ENCODE assay signal across 12 cellular contexts in the genomic region with DNA sequence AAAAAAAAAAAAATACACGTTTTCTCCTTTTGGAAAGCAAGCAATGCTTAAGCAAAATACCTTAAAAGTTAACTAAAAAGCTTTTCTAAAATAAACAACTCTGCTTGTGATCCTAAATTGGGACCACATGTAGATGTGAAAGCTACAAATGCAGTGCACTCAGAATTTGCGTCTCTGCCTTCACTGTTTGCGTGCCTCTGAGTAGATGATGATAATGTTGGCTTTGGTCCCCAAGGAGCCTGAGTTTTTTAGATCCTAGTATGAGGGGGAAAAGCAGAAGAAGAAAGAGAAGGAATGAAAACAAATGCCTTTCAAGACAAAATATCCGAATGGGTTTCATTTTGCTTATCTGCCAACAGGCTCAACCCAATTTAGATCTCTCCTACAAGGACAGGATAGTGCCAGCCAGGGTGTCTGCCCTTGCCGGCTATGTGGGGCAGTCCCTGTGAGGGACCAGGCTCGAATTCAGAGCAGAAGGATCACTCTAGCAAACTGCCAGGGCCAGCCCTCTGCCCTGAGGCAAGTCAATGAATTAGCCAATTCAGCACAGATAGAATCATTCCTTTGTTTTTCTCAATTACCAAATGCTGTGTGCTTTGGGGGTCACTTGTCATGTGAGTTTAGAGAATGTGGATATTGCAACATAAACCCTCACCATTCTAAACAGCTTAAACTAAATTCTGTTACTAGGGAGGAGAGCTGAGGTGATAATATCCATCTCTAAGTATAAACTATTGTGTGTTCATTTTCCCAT. TPM values are rescaled to one million over a fixed set of nuclear protein-coding genes. Genes with fewer than 3 reads are reported as not detected.
DNase-seq lines count a peak whose midpoint lies in the region; ATAC-seq and TF ChIP-seq lines count a peak whose summit lies in the region.
"Had no signal": no experiment of that assay in that cellular context is flagged by ENCODE, and none has a peak within 500 bp of the region (broad histone marks: within the 10 kb centered on the region; RNA-seq: fewer than 3 reads in every experiment).

No MANE protein-coding gene starts in this region.

- no peak for ATAC-seq in stimulated activated naive CD8-positive, alpha-beta T cell treated with anti-CD3 and anti-CD28 coated beads, Interleukin-15, Interleukin-2, amounts not matched to agents 100 U/mL and 50 U/mL, for 24 hours
- ATAC-seq: activated naive CD8-positive, alpha-beta T cell treated with anti-CD3 and anti-CD28 coated beads, Interleukin-2, amount 50 U/mL, for 24 hours had no signal

- H3K36me3 Mint-ChIP-seq in neural progenitor cell: peaks cover 4% of the 10 kb centered on the region

- H3K4me1 Mint-ChIP-seq in neural progenitor cell: peaks cover 8% of the 10 kb centered on the region
- H3K4me1 Mint-ChIP-seq: activated naive CD8-positive, alpha-beta T cell treated with anti-CD3 and anti-CD28 coated beads, Interleukin-2, amount 50 U/mL, for 24 hours had no signal

- H3K27ac ChIP-seq in BLaER1 treated with 17β-estradiol and CSF1 and Interleukin-3, amounts not matched to agents 10 nM and 100 nM: no peak overlapping the region
- H3K27ac ChIP-seq in SJCRH30 (peak overlapping the region; percentile 23), neural progenitor cell (no peak overlapping the region), RWPE1 (no peak overlapping the region)
- H3K27ac ChIP-seq: lower lobe of right lung had no signal

- H3K4me1 ChIP-seq in BLaER1 treated with 17β-estradiol and CSF1 and Interleukin-3, amounts not matched to agents 10 nM and 100 nM: peaks cover 15 to 47% (median 36%) of the 10 kb centered on the region in 10 experiments
- H3K4me1 ChIP-seq in SJCRH30 (peaks cover 16% of the 10 kb centered on the region), neural progenitor cell (peaks cover 18% of the 10 kb centered on the region)
- H3K4me1 ChIP-seq: lower lobe of right lung had no signal

- H2AFZ ChIP-seq in neural progenitor cell (replicated peaks): no peak overlapping the region

- CTCF ChIA-PET in RWPE1 (lab: Yijun Ruan, JAX): interaction anchor here (1.6 kb wide), 1 partner anchor 8 kb away, joined by 6 read pairs; no protein-coding TSS in a partner anchor

- H3K36me3 ChIP-seq in BLaER1 treated with 17β-estradiol and CSF1 and Interleukin-3, amounts not matched to agents 10 nM and 100 nM: peaks cover 0 to 16% (median 0%) of the 10 kb centered on the region in 11 experiments; a peak in 5 of 22 replicates
- no peaks in the 10 kb centered on the region for H3K36me3 ChIP-seq in SJCRH30
- H3K36me3 ChIP-seq in neural progenitor cell: no peaks in the 10 kb centered on the region
- H3K36me3 ChIP-seq: lower lobe of right lung had no signal

- peaks cover 0 to 8% (median 0%) of the 10 kb centered on the region in 11 experiments; a peak in 1 of 22 replicates for H3K27me3 ChIP-seq in BLaER1 treated with 17β-estradiol and CSF1 and Interleukin-3, amounts not matched to agents 10 nM and 100 nM
- H3K27me3 ChIP-seq in SJCRH30 (no peaks in the 10 kb centered on the region), neural progenitor cell (no peaks in the 10 kb centered on the region)

- peak overlapping the region in 8 of 11 experiments; percentile 5 to 98 (median 88); a peak in 12 of 22 replicates for H3K4me2 ChIP-seq in BLaER1 treated with 17β-estradiol and CSF1 and Interleukin-3, amounts not matched to agents 10 nM and 100 nM
- H3K4me2 ChIP-seq in neural progenitor cell: no peak overlapping the region

- peaks cover 9% of the 10 kb centered on the region for H3F3A ChIP-seq in neural progenitor cell (ENCODE audit: low read depth)

- POLR2A ChIA-PET in RWPE1 (lab: Yijun Ruan, JAX; ENCODE audit: low non-redundant PET): interaction anchor here (0.6 kb wide), 1 partner anchor 54 kb away, joined by 4 read pairs; no protein-coding TSS in a partner anchor

- DNase-seq in SJCRH30 (peak; percentile 73 to 87), fibroblast of pulmonary artery (ENCODE audit: low read depth) (peak; percentile 73), neural progenitor cell (ENCODE audit: low spot score) (peak; percentile 17), NCI-H446 (lab: John Stamatoyannopoulos, UW) (no peak), RWPE1 (ENCODE audit: low spot score) (no peak)
- DNase-seq in stimulated activated naive CD8-positive, alpha-beta T cell treated with anti-CD3 and anti-CD28 coated beads, Interleukin-15, Interleukin-2, amounts not matched to agents 100 U/mL and 50 U/mL, for 24 hours: no peak
- DNase-seq in NK-92 treated with Interleukin-12 subunit alpha and Interleukin-12 subunit beta, amount 100 ng/mL, for 24 hours (lab: John Stamatoyannopoulos, UW): no peak
- DNase-seq: activated naive CD8-positive, alpha-beta T cell treated with anti-CD3 and anti-CD28 coated beads, Interleukin-2, amount 50 U/mL, for 24 hours; DMS79 treated with DMSO at 0.1 percent for 48 hours; lower lobe of right lung; NCI-H187 had no signal

- no peak for TF ChIP-seq CTCF in fibroblast of pulmonary artery (IDR thresholded peaks at IDR 0.05; ENCODE audit: low read length, missing control alignments)
- TF ChIP-seq CTCF in neural progenitor cell (IDR thresholded peaks at IDR 0.05): no peak
- no peak for TF ChIP-seq CTCF in RWPE1 (conservative IDR thresholded peaks at IDR 0.05; ENCODE audit: low read depth)

- no peaks in the 10 kb centered on the region for H3K9me3 Mint-ChIP-seq in neural progenitor cell
- H3K9me3 Mint-ChIP-seq: activated naive CD8-positive, alpha-beta T cell treated with anti-CD3 and anti-CD28 coated beads, Interleukin-2, amount 50 U/mL, for 24 hours had no signal

- H3K4me3 ChIP-seq in BLaER1 treated with 17β-estradiol and CSF1 and Interleukin-3, amounts not matched to agents 10 nM and 100 nM: no peak overlapping the region
- H3K4me3 ChIP-seq in SJCRH30: no peak overlapping the region
- H3K4me3 ChIP-seq in fibroblast of pulmonary artery (replicated peaks; ENCODE audit: low read depth, low read length): no peak overlapping the region
- H3K4me3 ChIP-seq in neural progenitor cell: no peak overlapping the region
- H3K4me3 ChIP-seq: lower lobe of right lung had no signal

- H3K9me3 ChIP-seq in BLaER1 treated with 17β-estradiol and CSF1 and Interleukin-3, amounts not matched to agents 10 nM and 100 nM (replicated peaks in 1 of 11): no peaks in the 10 kb centered on the region
- H3K9me3 ChIP-seq in SJCRH30 (replicated peaks): 0 out of 2 replicates have a peak, but pooled peaks cover 2% of the 10 kb centered on the region
- H3K9me3 ChIP-seq in neural progenitor cell (ENCODE audit: low read depth): no peaks in the 10 kb centered on the region
- H3K9me3 ChIP-seq: lower lobe of right lung had no signal

- no peak overlapping the region for H3K27ac Mint-ChIP-seq in neural progenitor cell
- H3K27ac Mint-ChIP-seq: activated naive CD8-positive, alpha-beta T cell treated with anti-CD3 and anti-CD28 coated beads, Interleukin-2, amount 50 U/mL, for 24 hours had no signal

- no peak overlapping the region for H3K4me3 Mint-ChIP-seq in neural progenitor cell
- H3K4me3 Mint-ChIP-seq: activated naive CD8-positive, alpha-beta T cell treated with anti-CD3 and anti-CD28 coated beads, Interleukin-2, amount 50 U/mL, for 24 hours had no signal

- no peaks in the 10 kb centered on the region for H3K79me2 ChIP-seq in neural progenitor cell (ENCODE audit: low read depth)

- H4K20me1 ChIP-seq in BLaER1 treated with 17β-estradiol and CSF1 and Interleukin-3, amounts not matched to agents 10 nM and 100 nM: 0 out of 22 replicates have a peak, but pooled peaks cover 0 to 4% (median 0%) of the 10 kb centered on the region in 11 experiments
- no peaks in the 10 kb centered on the region for H4K20me1 ChIP-seq in neural progenitor cell (ENCODE audit: low read depth)

- H3K9ac ChIP-seq in BLaER1 treated with 17β-estradiol and CSF1 and Interleukin-3, amounts not matched to agents 10 nM and 100 nM: no peak overlapping the region
- no peak overlapping the region for H3K9ac ChIP-seq in neural progenitor cell

- H3K27me3 Mint-ChIP-seq in neural progenitor cell (ENCODE audit: insufficient read depth, low read depth): no peaks in the 10 kb centered on the region
- H3K27me3 Mint-ChIP-seq: activated naive CD8-positive, alpha-beta T cell treated with anti-CD3 and anti-CD28 coated beads, Interleukin-2, amount 50 U/mL, for 24 hours had no signal

RNA-seq across cellular contexts. Expression of a gene that starts 28.5 kb away (rescaled TPM):
- 0.36 and 0.41 TPM in 2 replicates for total RNA-seq in SJCRH30 (2014; rRNA removed; shearing (Covaris generic))
- 69.4 and 101 TPM in 2 replicates for total RNA-seq in neural progenitor cell (ENCODE audit: low replicate concordance)

RNA-seq across cellular contexts. Expression of a gene that starts 47.8 kb away (rescaled TPM):
- total RNA-seq in SJCRH30 (2014; rRNA removed; shearing (Covaris generic)): 36.3 and 36.6 TPM in 2 replicates
- 2.9 and 4.4 TPM in 2 replicates for total RNA-seq in neural progenitor cell (ENCODE audit: low replicate concordance)

RNA-seq across cellular contexts. Expression of a gene that starts 54.7 kb away (rescaled TPM):
- total RNA-seq in SJCRH30 (2014; rRNA removed; shearing (Covaris generic)): 75.8 and 86.1 TPM in 2 replicates
- total RNA-seq in neural progenitor cell (ENCODE audit: low replicate concordance): 51.1 and 83.9 TPM in 2 replicates

Comparison
In these comparisons a context has a peak if more than half of its experiments do, and no peak if none do; other contexts are left out.
1. DNase-seq: peak in SJCRH30 (2 of 2), fibroblast of pulmonary artery (single experiment) and neural progenitor cell (single experiment); none in stimulated activated naive CD8-positive, alpha-beta T cell treated with anti-CD3 and anti-CD28 coated beads, Interleukin-15, Interleukin-2, amounts not matched to agents 100 U/mL and 50 U/mL, for 24 hours (single experiment), NCI-H446 (0 of 2), NK-92 treated with Interleukin-12 subunit alpha and Interleukin-12 subunit beta, amount 100 ng/mL, for 24 hours (single experiment) and RWPE1 (single experiment).
2. RNA of a gene that starts 28.5 kb away (total RNA-seq): 69.4 to 101 TPM in neural progenitor cell; 0.36 to 0.41 TPM in SJCRH30; every median in the first group is over 10 times any median in the second.